In the genomic region with DNA sequence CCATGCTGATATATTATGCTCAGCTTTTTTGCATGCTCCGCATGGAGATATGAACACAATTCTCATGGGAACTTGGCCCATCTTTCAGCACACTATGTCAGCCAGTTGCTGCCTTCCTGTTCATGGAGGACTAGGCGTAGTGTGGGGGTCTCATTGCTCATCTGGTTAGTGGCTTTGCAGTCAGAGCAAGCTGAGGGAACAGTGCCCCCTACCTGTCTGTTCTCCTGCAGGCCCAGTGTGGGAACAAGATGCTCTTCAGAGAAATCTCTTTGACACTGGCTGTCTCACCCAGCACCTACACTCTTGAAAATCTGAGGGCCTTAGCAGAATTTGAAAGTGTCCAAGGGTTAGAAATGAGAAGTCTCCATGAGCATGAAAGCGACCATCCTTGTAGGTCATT, we compare ENCODE assay signal across 8 cellular contexts. TPM values are rescaled to one million over a fixed set of nuclear protein-coding genes. Genes with fewer than 3 reads are reported as not detected.
DNase-seq lines count a peak whose midpoint lies in the region; ATAC-seq and TF ChIP-seq lines count a peak whose summit lies in the region.

No MANE protein-coding gene starts in this region.

- no peak overlapping the region for H3K27ac Mint-ChIP-seq in CD14-positive monocyte

- H3K27ac ChIP-seq in coronary artery, result no peak overlapping the region

- peak; percentile 23 for TF ChIP-seq CTCF in CD14-positive monocyte (IDR thresholded peaks at IDR 0.05)
- TF ChIP-seq CTCF in astrocyte of the spinal cord (IDR thresholded peaks at IDR 0.05; ENCODE audit: low read depth, low read length), result peak; percentile 58
- no peak for TF ChIP-seq CTCF in coronary artery (IDR thresholded peaks at IDR 0.05)

- H3K36me3 Mint-ChIP-seq in CD14-positive monocyte, result no peaks in the 10 kb centered on the region

- peaks cover 0 to 3% (median 2%) of the 10 kb centered on the region in 3 donors for H3K27me3 Mint-ChIP-seq in CD14-positive monocyte (ENCODE audit: low read depth in 3 of 3)

- H3K4me3 ChIP-seq in astrocyte of the spinal cord (ENCODE audit: low read depth, low read length), result no peak overlapping the region
- H3K4me3 ChIP-seq in coronary artery, result no peak overlapping the region

- intact Hi-C loops in CD14-positive monocyte (cut with micrococcal nuclease), result no loop called here

- H3K9me3 Mint-ChIP-seq in CD14-positive monocyte, result no peaks in the 10 kb centered on the region

- DNase-seq in CD14-positive monocyte (ENCODE audit: low spot score) (no peak), NCI-H748 (lab: John Stamatoyannopoulos, UW; ENCODE audit: unreplicated experiment) (peak; percentile 52), astrocyte of the spinal cord (ENCODE audit: low read depth, low spot score) (no peak), medulla oblongata (ENCODE audit: extremely low spot score) (peak; percentile 36), coronary artery (ENCODE audit: low spot score) (no peak)

- no peak overlapping the region for H3K4me3 Mint-ChIP-seq in CD14-positive monocyte

- ATAC-seq in GM18868 (IDR thresholded peaks at IDR 0.05; ENCODE audit: unreplicated experiment) (peak; percentile 79), HG03460 (IDR thresholded peaks at IDR 0.05; ENCODE audit: unreplicated experiment) (no peak), HG02852 (IDR thresholded peaks at IDR 0.05; ENCODE audit: unreplicated experiment) (no peak)

- in situ Hi-C loops in astrocyte of the spinal cord (cut with HindIII; ENCODE audit: low sequenced_read_pairs), result no loop called here

- H3K4me1 Mint-ChIP-seq in CD14-positive monocyte, result no peaks in the 10 kb centered on the region

RNA-seq across cellular contexts. Expression of gene SPTBN1, which starts 47.1 kb away (rescaled TPM):
- 1 to 10 TPM in 1 of 2 donors, under 1 TPM in 1; 0.79 to 1.7 TPM for polyA plus RNA-seq in CD14-positive monocyte

Comparison
In these comparisons a context has a peak if more than half of its experiments do, and no peak if none do; other contexts are left out.
1. DNase-seq: peak in NCI-H748 (single experiment) and medulla oblongata (single experiment); none in CD14-positive monocyte (single experiment), astrocyte of the spinal cord (single experiment) and coronary artery (single experiment).